Comparison of ENCODE assay signal across 8 cellular contexts in the genomic region with DNA sequence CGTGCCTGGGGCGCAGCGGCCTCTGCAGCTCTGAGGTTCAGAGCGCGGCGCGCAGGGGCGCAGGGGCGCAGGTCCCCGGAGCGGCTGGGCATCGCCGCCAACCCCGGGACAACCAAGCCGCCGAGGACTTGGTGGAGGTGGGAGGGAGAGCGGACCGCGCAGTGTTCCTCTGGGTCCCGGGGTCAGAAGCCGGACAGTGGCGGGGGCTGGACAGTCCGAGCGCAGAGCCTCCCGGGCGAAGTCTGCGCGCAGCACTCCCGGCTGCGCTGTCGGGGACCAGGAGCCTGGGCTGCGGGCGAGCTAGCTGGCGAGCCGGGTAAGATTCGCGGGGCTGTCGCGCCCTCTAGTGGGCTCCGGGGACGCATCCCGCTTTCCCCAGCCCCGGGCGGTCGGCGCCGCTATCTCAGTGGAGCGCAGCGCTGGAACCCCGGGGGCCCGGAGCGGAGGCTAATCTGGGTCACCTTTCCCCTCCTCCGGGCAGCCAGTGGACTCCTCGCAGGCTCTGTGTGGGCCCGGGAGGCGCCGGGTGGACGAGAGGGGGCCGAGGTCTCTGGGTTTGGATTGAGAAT. TPM values are rescaled to one million over a fixed set of nuclear protein-coding genes. Genes with fewer than 3 reads are reported as not detected.
A peak's percentile ranks its signal among the peaks of the same experiment; 100 is the strongest.
DNase-seq lines count a peak whose midpoint lies in the region; TF ChIP-seq lines count a peak whose summit lies in the region.

No MANE protein-coding gene starts in this region.

- peaks cover 69% of the 10 kb centered on the region for H3K4me1 ChIP-seq in suprapubic skin

- TF ChIP-seq POLR2A in suprapubic skin (IDR thresholded peaks at IDR 0.05) = no peak

- H3K27me3 ChIP-seq in suprapubic skin = peaks cover 53% of the 10 kb centered on the region

- H3K4me3 Mint-ChIP-seq in activated naive CD4-positive, alpha-beta T cell treated with anti-CD3 and anti-CD28 coated beads for 36 hours = peak overlapping the region; percentile 70

- H3K4me3 ChIP-seq in LNCaP clone FGC (ENCODE audit: low read depth, low read length) (no peak overlapping the region; the same call in 1 of the 2 replicates), SK-N-MC (peak overlapping the region; percentile 78), suprapubic skin (peak overlapping the region; percentile 54)

- peak; percentile 96 for DNase-seq in ELF-1 (ENCODE audit: low read depth, low spot score)
- peak; percentile 41 for DNase-seq in GOT3 (lab: John Stamatoyannopoulos, UW)
- peak; percentile 10 for DNase-seq in LNCaP clone FGC (ENCODE audit: low read depth)
- DNase-seq in SK-N-MC (ENCODE audit: low read depth, low spot score) = no peak
- peak; percentile 84 for DNase-seq in activated naive CD4-positive, alpha-beta T cell treated with anti-CD3 and anti-CD28 coated beads for 36 hours
- peak; percentile 73 for DNase-seq in globus pallidus (ENCODE audit: low spot score)
- DNase-seq in occipital lobe (lab: John Stamatoyannopoulos, UW) = peak; percentile 69
- peak; percentile 84 to 90 for DNase-seq in suprapubic skin (ENCODE audit: low spot score in 2 of 2)

- intact Hi-C loops in activated naive CD4-positive, alpha-beta T cell treated with anti-CD3 and anti-CD28 coated beads for 36 hours (cut with micrococcal nuclease) = loop anchor here (1.0 to 10.0 kb wide), 11 partner anchors 15 to 1998 kb away; a partner anchor contains a TSS

- peaks cover 58% of the 10 kb centered on the region for H3K27me3 Mint-ChIP-seq in activated naive CD4-positive, alpha-beta T cell treated with anti-CD3 and anti-CD28 coated beads for 36 hours (ENCODE audit: low read depth)

- no peak for TF ChIP-seq EP300 in suprapubic skin (IDR thresholded peaks at IDR 0.05)

- no peaks in the 10 kb centered on the region for H3K9me3 Mint-ChIP-seq in activated naive CD4-positive, alpha-beta T cell treated with anti-CD3 and anti-CD28 coated beads for 36 hours

- H3K27ac ChIP-seq in SK-N-MC (no peak overlapping the region), suprapubic skin (peak overlapping the region; percentile 85)

- no peak overlapping the region for H3K9ac ChIP-seq in SK-N-MC (ENCODE audit: insufficient read length)

- H3K36me3 Mint-ChIP-seq in activated naive CD4-positive, alpha-beta T cell treated with anti-CD3 and anti-CD28 coated beads for 36 hours (ENCODE audit: low read depth) = no peaks in the 10 kb centered on the region

- WGBS in suprapubic skin = under 1% methylated on average over 30 of the region's 59 CpGs

- H3K36me3 ChIP-seq in SK-N-MC (ENCODE audit: insufficient read depth, low read length) (no peaks in the 10 kb centered on the region), suprapubic skin (no peaks in the 10 kb centered on the region)

- no peaks in the 10 kb centered on the region for H3K9me3 ChIP-seq in SK-N-MC (ENCODE audit: low read depth, low read length)
- H3K9me3 ChIP-seq in suprapubic skin = no peaks in the 10 kb centered on the region

- CTCF ChIA-PET in activated naive CD4-positive, alpha-beta T cell treated with anti-CD3 and anti-CD28 coated beads for 36 hours (lab: Charles Lee) = interaction anchor here (0.6 to 4.9 kb wide), 33 partner anchors 8 to 1858 kb away, joined by 3 to 78 read pairs (median 4); no protein-coding TSS in a partner anchor

- peak; percentile 88 for TF ChIP-seq CTCF in LNCaP clone FGC (IDR thresholded peaks at IDR 0.05; ENCODE audit: control insufficient read depth, extremely low read depth, insufficient read depth)
- TF ChIP-seq CTCF in suprapubic skin (IDR thresholded peaks at IDR 0.05) = peak; percentile 46 to 74

- no peak overlapping the region for H3K27ac Mint-ChIP-seq in activated naive CD4-positive, alpha-beta T cell treated with anti-CD3 and anti-CD28 coated beads for 36 hours

- peaks cover 30% of the 10 kb centered on the region for H3K4me1 Mint-ChIP-seq in activated naive CD4-positive, alpha-beta T cell treated with anti-CD3 and anti-CD28 coated beads for 36 hours (ENCODE audit: low read depth)

RNA-seq across cellular contexts. Expression of a gene that starts 4.1 kb away (rescaled TPM):
- not detected for total RNA-seq in activated naive CD4-positive, alpha-beta T cell treated with anti-CD3 and anti-CD28 coated beads for 36 hours
- total RNA-seq in occipital lobe (74.7 TPM), suprapubic skin (10 to 100 TPM; 14.6 to 25.1 (median 17.1) TPM)

Comparison
In these comparisons a context has a peak if more than half of its experiments do, and no peak if none do; other contexts are left out.
1. RNA of a gene that starts 4.1 kb away (total RNA-seq): 74.7 TPM in occipital lobe (single experiment) and 14.6 to 25.1 TPM in suprapubic skin; not detected in activated naive CD4-positive, alpha-beta T cell treated with anti-CD3 and anti-CD28 coated beads for 36 hours; every median in the first group is over 10 times any median in the second.